In the genomic region with DNA sequence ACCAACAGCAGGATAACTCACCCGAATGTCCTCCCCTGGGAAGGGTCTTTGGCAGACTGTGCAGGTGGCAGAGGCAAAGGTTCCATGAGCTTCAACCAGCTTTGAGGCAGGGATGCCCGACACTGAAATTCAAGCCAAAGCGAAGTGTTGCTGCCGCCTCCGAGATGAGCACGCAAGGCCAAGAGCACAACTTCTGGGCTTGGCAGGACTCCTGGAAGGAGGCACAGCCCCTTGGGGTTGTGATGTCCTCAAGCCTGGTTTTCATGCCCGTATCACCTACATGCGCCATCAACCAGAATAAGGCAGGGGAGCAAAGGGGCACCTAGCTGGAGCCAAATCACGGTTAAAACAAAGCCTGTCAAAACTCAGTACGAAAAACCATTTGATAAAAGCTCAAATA, we compare ENCODE assay signal across 1 cellular context.
TF ChIP-seq lines count a peak whose summit lies in the region.

No MANE protein-coding gene starts in this region.

TF ChIP-seq in WTC11, 78 proteins besides CTCF, POLR2A, EP300 and RAD21 (continued from another document):
- TF ChIP-seq, protein P1, sequence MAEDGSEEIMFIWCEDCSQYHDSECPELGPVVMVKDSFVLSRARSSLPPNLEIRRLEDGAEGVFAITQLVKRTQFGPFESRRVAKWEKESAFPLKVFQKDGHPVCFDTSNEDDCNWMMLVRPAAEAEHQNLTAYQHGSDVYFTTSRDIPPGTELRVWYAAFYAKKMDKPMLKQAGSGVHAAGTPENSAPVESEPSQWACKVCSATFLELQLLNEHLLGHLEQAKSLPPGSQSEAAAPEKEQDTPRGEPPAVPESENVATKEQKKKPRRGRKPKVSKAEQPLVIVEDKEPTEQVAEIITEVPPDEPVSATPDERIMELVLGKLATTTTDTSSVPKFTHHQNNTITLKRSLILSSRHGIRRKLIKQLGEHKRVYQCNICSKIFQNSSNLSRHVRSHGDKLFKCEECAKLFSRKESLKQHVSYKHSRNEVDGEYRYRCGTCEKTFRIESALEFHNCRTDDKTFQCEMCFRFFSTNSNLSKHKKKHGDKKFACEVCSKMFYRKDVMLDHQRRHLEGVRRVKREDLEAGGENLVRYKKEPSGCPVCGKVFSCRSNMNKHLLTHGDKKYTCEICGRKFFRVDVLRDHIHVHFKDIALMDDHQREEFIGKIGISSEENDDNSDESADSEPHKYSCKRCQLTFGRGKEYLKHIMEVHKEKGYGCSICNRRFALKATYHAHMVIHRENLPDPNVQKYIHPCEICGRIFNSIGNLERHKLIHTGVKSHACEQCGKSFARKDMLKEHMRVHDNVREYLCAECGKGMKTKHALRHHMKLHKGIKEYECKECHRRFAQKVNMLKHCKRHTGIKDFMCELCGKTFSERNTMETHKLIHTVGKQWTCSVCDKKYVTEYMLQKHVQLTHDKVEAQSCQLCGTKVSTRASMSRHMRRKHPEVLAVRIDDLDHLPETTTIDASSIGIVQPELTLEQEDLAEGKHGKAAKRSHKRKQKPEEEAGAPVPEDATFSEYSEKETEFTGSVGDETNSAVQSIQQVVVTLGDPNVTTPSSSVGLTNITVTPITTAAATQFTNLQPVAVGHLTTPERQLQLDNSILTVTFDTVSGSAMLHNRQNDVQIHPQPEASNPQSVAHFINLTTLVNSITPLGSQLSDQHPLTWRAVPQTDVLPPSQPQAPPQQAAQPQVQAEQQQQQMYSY (CRISPR knock-in tag; IDR thresholded peaks at IDR 0.05): no peak
- no peak for TF ChIP-seq IRF2 (CRISPR knock-in tag; IDR thresholded peaks at IDR 0.05; ENCODE audit: borderline replicate concordance, low read depth)
